ENCODE assay signal across 1 cellular context in the genomic region with DNA sequence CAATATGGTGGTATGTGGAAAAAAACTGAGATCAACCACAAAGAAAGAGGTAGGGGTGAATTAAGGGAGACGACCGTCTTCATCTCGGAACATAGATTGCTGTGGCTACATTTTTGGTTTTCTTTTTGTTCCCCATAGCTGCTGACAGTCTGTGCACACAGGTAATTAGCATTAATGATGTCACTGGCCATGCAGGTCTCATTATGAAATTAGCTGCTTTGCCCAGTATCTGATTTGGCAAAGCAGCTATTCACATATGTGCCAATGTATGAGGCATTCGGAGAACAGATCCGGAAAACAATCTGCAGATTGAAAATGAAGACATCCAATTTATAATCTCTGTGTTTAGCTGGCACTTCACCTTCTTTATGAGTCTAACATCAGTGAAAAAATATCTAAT.
TF ChIP-seq lines count a peak whose summit lies in the region.

No MANE protein-coding gene starts in this region.

TF ChIP-seq in SK-N-SH treated with all-trans-retinoic acid at 6 μM for 48 hours, 23 proteins besides CTCF, POLR2A, EP300 and RAD21 (continued from another document):
- TF ChIP-seq, protein P1, sequence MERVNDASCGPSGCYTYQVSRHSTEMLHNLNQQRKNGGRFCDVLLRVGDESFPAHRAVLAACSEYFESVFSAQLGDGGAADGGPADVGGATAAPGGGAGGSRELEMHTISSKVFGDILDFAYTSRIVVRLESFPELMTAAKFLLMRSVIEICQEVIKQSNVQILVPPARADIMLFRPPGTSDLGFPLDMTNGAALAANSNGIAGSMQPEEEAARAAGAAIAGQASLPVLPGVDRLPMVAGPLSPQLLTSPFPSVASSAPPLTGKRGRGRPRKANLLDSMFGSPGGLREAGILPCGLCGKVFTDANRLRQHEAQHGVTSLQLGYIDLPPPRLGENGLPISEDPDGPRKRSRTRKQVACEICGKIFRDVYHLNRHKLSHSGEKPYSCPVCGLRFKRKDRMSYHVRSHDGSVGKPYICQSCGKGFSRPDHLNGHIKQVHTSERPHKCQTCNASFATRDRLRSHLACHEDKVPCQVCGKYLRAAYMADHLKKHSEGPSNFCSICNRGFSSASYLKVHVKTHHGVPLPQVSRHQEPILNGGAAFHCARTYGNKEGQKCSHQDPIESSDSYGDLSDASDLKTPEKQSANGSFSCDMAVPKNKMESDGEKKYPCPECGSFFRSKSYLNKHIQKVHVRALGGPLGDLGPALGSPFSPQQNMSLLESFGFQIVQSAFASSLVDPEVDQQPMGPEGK (CRISPR knock-in tag; IDR thresholded peaks at IDR 0.05; ENCODE audit: borderline replicate concordance) = no peak
- TF ChIP-seq TCF4 (CRISPR knock-in tag; IDR thresholded peaks at IDR 0.05; ENCODE audit: borderline replicate concordance) (peak; percentile 75; the same call in 1 of the 2 replicates), ESRRG (CRISPR knock-in tag; IDR thresholded peaks at IDR 0.05) (no peak), PPARA (CRISPR knock-in tag; IDR thresholded peaks at IDR 0.05; ENCODE audit: borderline replicate concordance) (no peak), ZNF70 (CRISPR knock-in tag; IDR thresholded peaks at IDR 0.05) (no peak)
TF ChIP-seq in SK-N-SH treated with all-trans-retinoic acid at 6 μM for 48 hours: peak in this region for 6.
